In the genomic region with DNA sequence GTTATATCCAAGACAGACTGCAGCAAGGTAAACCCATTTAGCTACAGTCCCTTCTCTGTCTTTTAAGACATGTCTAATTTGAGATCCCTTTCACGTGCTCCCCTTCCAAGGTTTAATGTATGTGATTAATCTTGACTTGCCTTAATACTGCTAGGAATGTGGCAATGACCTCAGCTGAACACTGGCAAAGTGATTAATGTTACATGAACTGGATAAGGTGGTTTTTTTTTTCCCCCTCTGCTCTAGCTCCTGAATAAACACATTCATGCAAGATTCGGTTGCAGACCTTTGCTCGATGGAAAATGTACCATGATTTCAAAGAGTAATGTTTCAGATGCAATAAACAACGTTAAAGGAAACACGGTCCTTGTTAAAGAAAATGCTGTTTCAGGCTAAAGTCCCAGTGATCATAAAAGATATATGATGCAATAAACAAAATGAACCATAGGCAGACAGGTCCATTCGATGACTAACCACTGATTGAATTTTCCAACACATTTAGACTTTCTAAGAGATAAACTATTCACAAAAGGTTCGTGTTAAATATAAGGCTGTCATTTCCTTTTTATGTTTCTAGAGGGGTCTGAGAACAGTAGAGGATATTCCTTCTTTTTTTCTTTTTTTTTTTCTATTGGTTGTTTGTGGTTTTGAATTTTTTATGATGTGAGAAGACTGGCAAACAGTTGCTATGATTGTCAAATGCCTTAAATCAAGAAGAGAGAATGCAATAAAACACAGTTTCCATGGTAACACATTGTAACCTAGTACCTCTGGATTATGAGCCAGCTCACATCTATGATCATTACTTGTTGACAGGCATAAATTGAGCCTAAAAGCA, we compare ENCODE assay signal across 1 cellular context.
TF ChIP-seq lines count a peak whose summit lies in the region.

No MANE protein-coding gene starts in this region.

TF ChIP-seq in HEK293, 187 proteins besides CTCF, POLR2A, EP300 and RAD21 (continued from another document and continues in another):
- TF ChIP-seq, protein P1, sequence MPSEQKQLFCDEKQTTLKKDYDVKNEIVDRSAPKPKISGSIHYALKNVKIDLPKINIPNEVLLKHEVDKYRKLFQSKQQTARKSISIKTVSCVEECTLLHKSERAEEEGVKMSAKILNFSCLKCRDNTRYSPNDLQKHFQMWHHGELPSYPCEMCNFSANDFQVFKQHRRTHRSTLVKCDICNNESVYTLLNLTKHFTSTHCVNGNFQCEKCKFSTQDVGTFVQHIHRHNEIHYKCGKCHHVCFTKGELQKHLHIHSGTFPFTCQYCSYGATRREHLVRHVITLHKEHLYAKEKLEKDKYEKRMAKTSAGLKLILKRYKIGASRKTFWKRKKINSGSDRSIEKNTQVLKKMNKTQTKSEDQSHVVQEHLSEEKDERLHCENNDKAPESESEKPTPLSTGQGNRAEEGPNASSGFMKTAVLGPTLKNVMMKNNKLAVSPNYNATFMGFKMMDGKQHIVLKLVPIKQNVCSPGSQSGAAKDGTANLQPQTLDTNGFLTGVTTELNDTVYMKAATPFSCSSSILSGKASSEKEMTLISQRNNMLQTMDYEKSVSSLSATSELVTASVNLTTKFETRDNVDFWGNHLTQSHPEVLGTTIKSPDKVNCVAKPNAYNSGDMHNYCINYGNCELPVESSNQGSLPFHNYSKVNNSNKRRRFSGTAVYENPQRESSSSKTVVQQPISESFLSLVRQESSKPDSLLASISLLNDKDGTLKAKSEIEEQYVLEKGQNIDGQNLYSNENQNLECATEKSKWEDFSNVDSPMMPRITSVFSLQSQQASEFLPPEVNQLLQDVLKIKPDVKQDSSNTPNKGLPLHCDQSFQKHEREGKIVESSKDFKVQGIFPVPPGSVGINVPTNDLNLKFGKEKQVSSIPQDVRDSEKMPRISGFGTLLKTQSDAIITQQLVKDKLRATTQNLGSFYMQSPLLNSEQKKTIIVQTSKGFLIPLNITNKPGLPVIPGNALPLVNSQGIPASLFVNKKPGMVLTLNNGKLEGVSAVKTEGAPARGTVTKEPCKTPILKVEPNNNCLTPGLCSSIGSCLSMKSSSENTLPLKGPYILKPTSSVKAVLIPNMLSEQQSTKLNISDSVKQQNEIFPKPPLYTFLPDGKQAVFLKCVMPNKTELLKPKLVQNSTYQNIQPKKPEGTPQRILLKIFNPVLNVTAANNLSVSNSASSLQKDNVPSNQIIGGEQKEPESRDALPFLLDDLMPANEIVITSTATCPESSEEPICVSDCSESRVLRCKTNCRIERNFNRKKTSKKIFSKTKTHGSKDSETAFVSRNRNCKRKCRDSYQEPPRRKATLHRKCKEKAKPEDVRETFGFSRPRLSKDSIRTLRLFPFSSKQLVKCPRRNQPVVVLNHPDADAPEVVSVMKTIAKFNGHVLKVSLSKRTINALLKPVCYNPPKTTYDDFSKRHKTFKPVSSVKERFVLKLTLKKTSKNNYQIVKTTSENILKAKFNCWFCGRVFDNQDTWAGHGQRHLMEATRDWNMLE (tag by site-specific recombination; conservative IDR thresholded peaks at IDR 0.05; ENCODE audit: low read depth) = peak; percentile 27
- TF ChIP-seq PRDM6 (tag by site-specific recombination; IDR thresholded peaks at IDR 0.05) (peak; percentile 99), ZNF114 (tag by site-specific recombination; IDR thresholded peaks at IDR 0.05) (no peak), ZFP37 (tag by site-specific recombination; IDR thresholded peaks at IDR 0.05) (no peak), ZNF155 (tag by site-specific recombination; IDR thresholded peaks at IDR 0.05) (no peak), PRDM1 (tag by site-specific recombination; IDR thresholded peaks at IDR 0.05) (no peak), ZNF426 (tag by site-specific recombination; IDR thresholded peaks at IDR 0.05) (no peak), KLF8 (tag by site-specific recombination; IDR thresholded peaks at IDR 0.05) (peak; percentile 16; the same call in 1 of the 2 replicates), GLI2 (tag by site-specific recombination; IDR thresholded peaks at IDR 0.05; ENCODE audit: borderline replicate concordance, low read depth) (0 out of 2 replicates have a peak, but pooled peaks have one; percentile 24), ZNF266 (tag by site-specific recombination; IDR thresholded peaks at IDR 0.05; ENCODE audit: low read depth) (no peak), GLIS2 (tag by site-specific recombination; IDR thresholded peaks at IDR 0.05) (no peak), TCF7L2 (IDR thresholded peaks at IDR 0.05; ENCODE audit: borderline replicate concordance, low read depth, low read length) (peak; percentile 65), ZNF292 (tag by site-specific recombination; IDR thresholded peaks at IDR 0.05; ENCODE audit: borderline replicate concordance, low read depth) (no peak), ZNF549 (tag by site-specific recombination; IDR thresholded peaks at IDR 0.05) (no peak), ZNF416 (tag by site-specific recombination; IDR thresholded peaks at IDR 0.05) (no peak), ZNF654 (tag by site-specific recombination; IDR thresholded peaks at IDR 0.05; ENCODE audit: low read depth) (peak; percentile 10; the same call in 1 of the 2 replicates), ZNF121 (tag by site-specific recombination; IDR thresholded peaks at IDR 0.05) (no peak), ZNF19 (tag by site-specific recombination; IDR thresholded peaks at IDR 0.05; ENCODE audit: low read depth) (peak; percentile 9; the same call in 1 of the 2 replicates), KLF9 (tag by site-specific recombination; IDR thresholded peaks at IDR 0.05; ENCODE audit: low read depth) (no peak; the same call in 1 of the 2 replicates), MYNN (tag by site-specific recombination; IDR thresholded peaks at IDR 0.05; ENCODE audit: borderline replicate concordance) (peak; percentile 59; the same call in 1 of the 2 replicates), TRIM28 (IDR thresholded peaks at IDR 0.05; ENCODE audit: borderline replicate concordance, low read length) (peak; percentile 74; the same call in 1 of the 2 replicates), ZNF610 (tag by site-specific recombination; IDR thresholded peaks at IDR 0.05; ENCODE audit: borderline replicate concordance) (no peak), ZNF423 (tag by site-specific recombination; IDR thresholded peaks at IDR 0.05) (no peak), ZNF214 (tag by site-specific recombination; IDR thresholded peaks at IDR 0.05; ENCODE audit: borderline replicate concordance) (no peak), ZNF658 (tag by site-specific recombination; IDR thresholded peaks at IDR 0.05) (no peak), ZNF133 (tag by site-specific recombination; IDR thresholded peaks at IDR 0.05) (no peak), ATF2 (tag by site-specific recombination; IDR thresholded peaks at IDR 0.05; ENCODE audit: low read depth) (peak; percentile 80; the same call in 1 of the 2 replicates), OSR2 (tag by site-specific recombination; IDR thresholded peaks at IDR 0.05) (peak; percentile 85), ZBTB17 (tag by site-specific recombination; IDR thresholded peaks at IDR 0.05) (peak; percentile 92), ZNF10 (tag by site-specific recombination; IDR thresholded peaks at IDR 0.05) (peak; percentile 33; the same call in 1 of the 2 replicates), ZNF366 (tag by site-specific recombination; conservative IDR thresholded peaks at IDR 0.05) (peak; percentile 77), ZBTB20 (tag by site-specific recombination; IDR thresholded peaks at IDR 0.05) (peak; percentile 70; the same call in 1 of the 2 replicates), WT1 (tag by site-specific recombination; IDR thresholded peaks at IDR 0.05) (peak; percentile 37; the same call in 1 of the 2 replicates), ZNF776 (tag by site-specific recombination; IDR thresholded peaks at IDR 0.05; ENCODE audit: borderline replicate concordance) (no peak), ZNF600 (tag by site-specific recombination; IDR thresholded peaks at IDR 0.05) (no peak), ZNF544 (tag by site-specific recombination; IDR thresholded peaks at IDR 0.05) (no peak), ZNF112 (tag by site-specific recombination; IDR thresholded peaks at IDR 0.05) (no peak), PBX3 (CRISPR knock-in tag; IDR thresholded peaks at IDR 0.05) (no peak), ZNF701 (tag by site-specific recombination; IDR thresholded peaks at IDR 0.05) (no peak), MZF1 (tag by site-specific recombination; IDR thresholded peaks at IDR 0.05; ENCODE audit: borderline replicate concordance) (peak; percentile 97), SP3 (tag by site-specific recombination; IDR thresholded peaks at IDR 0.05) (no peak), ZNF48 (tag by site-specific recombination; IDR thresholded peaks at IDR 0.05) (no peak), ZNF621 (tag by site-specific recombination; IDR thresholded peaks at IDR 0.05) (no peak), HOXA7 (CRISPR knock-in tag; IDR thresholded peaks at IDR 0.05; ENCODE audit: borderline replicate concordance) (no peak), ZNF239 (tag by site-specific recombination; IDR thresholded peaks at IDR 0.05) (no peak), ZFP41 (tag by site-specific recombination; IDR thresholded peaks at IDR 0.05; ENCODE audit: borderline replicate concordance) (no peak)
- TF ChIP-seq, protein P2, sequence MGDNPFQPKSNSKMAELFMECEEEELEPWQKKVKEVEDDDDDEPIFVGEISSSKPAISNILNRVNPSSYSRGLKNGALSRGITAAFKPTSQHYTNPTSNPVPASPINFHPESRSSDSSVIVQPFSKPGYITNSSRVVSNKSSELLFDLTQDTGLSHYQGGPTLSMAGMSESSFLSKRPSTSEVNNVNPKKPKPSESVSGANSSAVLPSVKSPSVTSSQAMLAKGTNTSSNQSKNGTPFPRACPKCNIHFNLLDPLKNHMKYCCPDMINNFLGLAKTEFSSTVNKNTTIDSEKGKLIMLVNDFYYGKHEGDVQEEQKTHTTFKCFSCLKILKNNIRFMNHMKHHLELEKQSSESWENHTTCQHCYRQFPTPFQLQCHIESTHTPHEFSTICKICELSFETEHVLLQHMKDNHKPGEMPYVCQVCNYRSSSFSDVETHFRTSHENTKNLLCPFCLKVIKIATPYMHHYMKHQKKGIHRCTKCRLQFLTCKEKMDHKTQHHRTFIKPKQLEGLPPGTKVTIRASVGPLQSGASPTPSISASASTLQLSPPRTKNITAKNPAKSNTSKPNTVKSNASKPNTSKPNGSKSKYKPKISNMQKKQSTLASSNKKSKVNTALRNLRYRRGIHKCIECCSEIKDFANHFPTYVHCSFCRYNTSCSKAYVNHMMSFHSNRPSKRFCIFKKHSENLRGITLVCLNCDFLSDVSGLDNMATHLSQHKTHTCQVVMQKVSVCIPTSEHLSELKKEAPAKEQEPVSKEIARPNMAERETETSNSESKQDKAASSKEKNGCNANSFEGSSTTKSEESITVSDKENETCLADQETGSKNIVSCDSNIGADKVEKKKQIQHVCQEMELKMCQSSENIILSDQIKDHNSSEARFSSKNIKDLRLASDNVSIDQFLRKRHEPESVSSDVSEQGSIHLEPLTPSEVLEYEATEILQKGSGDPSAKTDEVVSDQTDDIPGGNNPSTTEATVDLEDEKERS (tag by site-specific recombination; IDR thresholded peaks at IDR 0.05) = no peak
- TF ChIP-seq, protein P3, sequence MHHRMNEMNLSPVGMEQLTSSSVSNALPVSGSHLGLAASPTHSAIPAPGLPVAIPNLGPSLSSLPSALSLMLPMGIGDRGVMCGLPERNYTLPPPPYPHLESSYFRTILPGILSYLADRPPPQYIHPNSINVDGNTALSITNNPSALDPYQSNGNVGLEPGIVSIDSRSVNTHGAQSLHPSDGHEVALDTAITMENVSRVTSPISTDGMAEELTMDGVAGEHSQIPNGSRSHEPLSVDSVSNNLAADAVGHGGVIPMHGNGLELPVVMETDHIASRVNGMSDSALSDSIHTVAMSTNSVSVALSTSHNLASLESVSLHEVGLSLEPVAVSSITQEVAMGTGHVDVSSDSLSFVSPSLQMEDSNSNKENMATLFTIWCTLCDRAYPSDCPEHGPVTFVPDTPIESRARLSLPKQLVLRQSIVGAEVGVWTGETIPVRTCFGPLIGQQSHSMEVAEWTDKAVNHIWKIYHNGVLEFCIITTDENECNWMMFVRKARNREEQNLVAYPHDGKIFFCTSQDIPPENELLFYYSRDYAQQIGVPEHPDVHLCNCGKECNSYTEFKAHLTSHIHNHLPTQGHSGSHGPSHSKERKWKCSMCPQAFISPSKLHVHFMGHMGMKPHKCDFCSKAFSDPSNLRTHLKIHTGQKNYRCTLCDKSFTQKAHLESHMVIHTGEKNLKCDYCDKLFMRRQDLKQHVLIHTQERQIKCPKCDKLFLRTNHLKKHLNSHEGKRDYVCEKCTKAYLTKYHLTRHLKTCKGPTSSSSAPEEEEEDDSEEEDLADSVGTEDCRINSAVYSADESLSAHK (tag by site-specific recombination; IDR thresholded peaks at IDR 0.05) = peak; percentile 94
